In the genomic region with DNA sequence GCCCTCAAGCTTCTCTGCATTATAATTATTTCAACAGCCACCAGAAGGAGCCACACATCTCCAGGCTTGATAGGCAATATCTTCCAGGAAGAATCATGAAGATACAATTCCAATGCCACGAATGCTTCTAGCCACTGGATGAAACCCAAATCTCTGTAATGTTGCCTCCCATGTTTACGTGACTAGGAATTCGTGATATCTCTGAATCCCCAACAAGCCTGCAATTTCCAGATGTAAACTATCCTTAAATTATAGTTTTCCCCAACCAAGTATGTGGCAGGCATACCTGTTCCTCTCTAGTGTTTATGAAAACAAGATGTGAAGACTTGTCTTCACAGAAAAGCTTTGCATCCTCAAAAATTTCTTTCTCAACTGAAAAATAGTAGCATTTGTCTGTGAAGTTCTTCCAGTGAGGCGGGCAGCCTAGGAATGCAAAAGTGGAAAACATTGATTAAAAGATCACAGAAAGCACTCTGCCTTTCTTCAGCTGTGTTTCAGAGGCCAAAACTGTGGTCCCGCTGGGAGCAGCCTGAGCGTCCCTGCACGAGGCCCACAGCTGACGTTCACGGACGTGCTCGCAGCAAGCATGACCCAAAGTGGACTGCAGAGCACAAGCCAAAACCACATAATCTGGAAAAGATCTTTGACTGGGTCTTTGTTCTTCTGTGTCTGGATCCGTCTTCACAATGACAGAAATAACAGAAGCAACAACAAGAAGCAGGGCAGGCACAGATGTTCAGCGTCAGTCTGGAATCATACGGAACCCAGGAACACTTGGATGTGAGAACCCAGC, we compare ENCODE assay signal across 19 cellular contexts.
A peak's percentile ranks its signal among the peaks of the same experiment; 100 is the strongest.
DNase-seq lines count a peak whose midpoint lies in the region; ATAC-seq and TF ChIP-seq lines count a peak whose summit lies in the region.
"Had no signal": no experiment of that assay in that cellular context is flagged by ENCODE, and none has a peak within 500 bp of the region (broad histone marks: within the 10 kb centered on the region; RNA-seq: fewer than 3 reads in every experiment).

No MANE protein-coding gene starts in this region.

- H2AFZ ChIP-seq in neuronal stem cell (ENCODE audit: low read length), result no peak overlapping the region

- H3K9me3 ChIP-seq in cardiac muscle cell (ENCODE audit: low read depth) (no peaks in the 10 kb centered on the region), neuronal stem cell (replicated peaks in 1 of 2; ENCODE audit: control insufficient read depth in 2 of 2, insufficient read depth in 1 of 2, low read depth in 1 of 2, low read length in 2 of 2) (no peaks in the 10 kb centered on the region)
- H3K9me3 ChIP-seq: breast epithelium, Caco-2, MG63 had no signal

- peak overlapping the region; percentile 30 for H3K27ac ChIP-seq in cardiac muscle cell
- H3K27ac ChIP-seq in neuronal stem cell (replicated peaks; ENCODE audit: low read length), result no peak overlapping the region
- H3K27ac ChIP-seq: 22Rv1, SK-N-MC, VCaP had no signal

- H2BK15ac ChIP-seq in neuronal stem cell (ENCODE audit: low read length), result no peak overlapping the region

- H3K4me2 ChIP-seq in neuronal stem cell (ENCODE audit: insufficient read depth, low read length, poor library complexity, severe bottlenecking), result no peak overlapping the region

- H3K4me3 ChIP-seq in cardiac muscle cell (no peak overlapping the region), neuronal stem cell (ENCODE audit: low read length in 2 of 2) (peak overlapping the region in 1 of 2 donors; percentile 16)
- H3K4me3 ChIP-seq: breast epithelium, MG63, SK-N-MC had no signal

- H3K9ac ChIP-seq in neuronal stem cell (ENCODE audit: low read depth, low read length, poor library complexity), result no peak overlapping the region

- no peak overlapping the region for H3K23ac ChIP-seq in neuronal stem cell (ENCODE audit: low read depth, low read length, poor library complexity)

- H4K91ac ChIP-seq in neuronal stem cell (ENCODE audit: low read depth, low read length, poor library complexity), result no peak overlapping the region

- H3K4me1 Mint-ChIP-seq in MCF 10A (ENCODE audit: insufficient read depth, unreplicated experiment), result no peaks in the 10 kb centered on the region
- H3K4me1 Mint-ChIP-seq: activated CD8-positive, alpha-beta memory T cell treated with anti-CD3 and anti-CD28 coated beads, Interleukin-2, amount 10 ng/mL, durations not matched to agents 7 days and 5 days had no signal

- no peak overlapping the region for H3K14ac ChIP-seq in neuronal stem cell (ENCODE audit: low read length)

- H2BK5ac ChIP-seq in neuronal stem cell (ENCODE audit: low read length), result no peak overlapping the region

- H3K9me3 Mint-ChIP-seq in MCF 10A (ENCODE audit: unreplicated experiment), result peaks cover 23% of the 10 kb centered on the region

- H3K4me3 Mint-ChIP-seq in MCF 10A (ENCODE audit: unreplicated experiment), result no peak overlapping the region
- H3K4me3 Mint-ChIP-seq: activated CD8-positive, alpha-beta memory T cell treated with anti-CD3 and anti-CD28 coated beads, Interleukin-2, amount 10 ng/mL, durations not matched to agents 7 days and 5 days had no signal

- H3K4me1 ChIP-seq in cardiac muscle cell (ENCODE audit: low read depth) (no peaks in the 10 kb centered on the region), neuronal stem cell (ENCODE audit: control insufficient read depth in 2 of 2, insufficient read depth in 1 of 2, low read depth in 1 of 2, low read length in 2 of 2) (no peaks in the 10 kb centered on the region)
- H3K4me1 ChIP-seq: breast epithelium, Caco-2 had no signal

- H2BK120ac ChIP-seq in neuronal stem cell (ENCODE audit: low read depth, low read length), result no peak overlapping the region

- H3K27me3 Mint-ChIP-seq in MCF 10A (ENCODE audit: insufficient read depth, unreplicated experiment), result peaks cover 5% of the 10 kb centered on the region

- peak overlapping the region; percentile 60 for H3K18ac ChIP-seq in neuronal stem cell (ENCODE audit: low read length)

- H3K27me3 ChIP-seq in cardiac muscle cell (no peaks in the 10 kb centered on the region), neuronal stem cell (ENCODE audit: control insufficient read depth in 3 of 3, insufficient read depth in 3 of 3, low read depth in 1 of 3, low read length in 3 of 3) (no peaks in the 10 kb centered on the region)
- H3K27me3 ChIP-seq: breast epithelium, MG63 had no signal

- POLR2A ChIA-PET in MCF 10A (lab: Yijun Ruan, JAX), result interaction anchor here (0.5 kb wide), 1 partner anchor 212 kb away, joined by 3 read pairs; no protein-coding TSS in a partner anchor

- no peak overlapping the region for H2AK5ac ChIP-seq in neuronal stem cell (ENCODE audit: low read depth, low read length)

- BruUV-seq in MCF 10A (replicated peaks; lab: Mats Ljungman, UMichigan), result no TSS peak

- intact Hi-C loops in Right ventricle myocardium inferior (cut with DNase I), result loop anchor here (10.0 kb wide), 1 partner anchor 122 kb away; no protein-coding TSS in a partner anchor
- intact Hi-C loops in cardiac septum (cut with DNase I), result loop anchor here (5.0 kb wide), 1 partner anchor 124 kb away; no protein-coding TSS in a partner anchor
- intact Hi-C loops in MCF 10A (cut with micrococcal nuclease), result no loop called here

- ATAC-seq in Right ventricle myocardium inferior, result peak; percentile 73
- no peak for ATAC-seq in GM21447 (IDR thresholded peaks at IDR 0.05; ENCODE audit: unreplicated experiment)
- no peak for ATAC-seq in GM18498 (IDR thresholded peaks at IDR 0.05; ENCODE audit: unreplicated experiment)
- ATAC-seq: activated CD8-positive, alpha-beta memory T cell treated with anti-CD3 and anti-CD28 coated beads, Interleukin-2, amount 10 ng/mL, durations not matched to agents 7 days and 5 days; stimulated activated naive CD8-positive, alpha-beta T cell treated with anti-CD3 and anti-CD28 coated beads, Interleukin-15, Interleukin-2, amounts not matched to agents 100 U/mL and 50 U/mL, for 24 hours had no signal

- no peak for TF ChIP-seq CTCF in cardiac muscle cell (IDR thresholded peaks at IDR 0.05; ENCODE audit: low read depth, low read length)
- TF ChIP-seq CTCF in MCF 10A (IDR thresholded peaks at IDR 0.05; ENCODE audit: unreplicated experiment), result no peak

- no CpG with 5 or more reads among the region's 14 CpGs for WGBS in neuronal stem cell (ENCODE audit: extremely low coverage in 2 of 2, insufficient read length in 2 of 2, insufficient replicate concordance in 1 of 2), 2 donors

- no peak overlapping the region for H2BK12ac ChIP-seq in neuronal stem cell (ENCODE audit: low read length)

- no peak overlapping the region for H3K4ac ChIP-seq in neuronal stem cell (ENCODE audit: low read length)

- H3K36me3 Mint-ChIP-seq in MCF 10A (ENCODE audit: insufficient read depth, unreplicated experiment), result peaks cover 3% of the 10 kb centered on the region
- H3K36me3 Mint-ChIP-seq: activated CD8-positive, alpha-beta memory T cell treated with anti-CD3 and anti-CD28 coated beads, Interleukin-2, amount 10 ng/mL, durations not matched to agents 7 days and 5 days had no signal

- CTCF ChIA-PET in MCF 10A (lab: Yijun Ruan, JAX), result no interaction called here

- no peak overlapping the region for H4K8ac ChIP-seq in neuronal stem cell (ENCODE audit: low read depth, low read length)

- DNase-seq in Right ventricle myocardium inferior (ENCODE audit: missing footprints), result peak; percentile 73
- no peak for DNase-seq in cardiac septum (ENCODE audit: low spot score)
- peak in 1 of 2 donors; percentile 41 for DNase-seq in cardiac muscle cell (ENCODE audit: low read depth in 1 of 2, low spot score in 1 of 2)
- DNase-seq in neuronal stem cell (ENCODE audit: low spot score), result no peak
- no peak for DNase-seq in NCI-H1694 treated with DMSO at 0.1 percent for 48 hours (lab: John Stamatoyannopoulos, UW)
- DNase-seq in MCF 10A (ENCODE audit: unreplicated experiment), result no peak
- DNase-seq: activated CD8-positive, alpha-beta memory T cell treated with anti-CD3 and anti-CD28 coated beads, Interleukin-2, amount 10 ng/mL, durations not matched to agents 7 days and 5 days; Caco-2; HCEC 1CT; MG63; NCI-H2107; retina; stimulated activated naive CD8-positive, alpha-beta T cell treated with anti-CD3 and anti-CD28 coated beads, Interleukin-15, Interleukin-2, amounts not matched to agents 100 U/mL and 50 U/mL, for 24 hours had no signal

- H3K36me3 ChIP-seq in cardiac muscle cell, result no peaks in the 10 kb centered on the region
- H3K36me3 ChIP-seq in neuronal stem cell (replicated peaks in 1 of 2; ENCODE audit: control insufficient read depth in 2 of 2, insufficient read depth in 2 of 2, low read length in 2 of 2), result no peaks in the 10 kb centered on the region
- H3K36me3 ChIP-seq: breast epithelium, MG63 had no signal

- H3K27ac Mint-ChIP-seq in MCF 10A (ENCODE audit: low read depth, unreplicated experiment), result no peak overlapping the region
- H3K27ac Mint-ChIP-seq: activated CD8-positive, alpha-beta memory T cell treated with anti-CD3 and anti-CD28 coated beads, Interleukin-2, amount 10 ng/mL, durations not matched to agents 7 days and 5 days had no signal

- no peaks in the 10 kb centered on the region for H3K79me1 ChIP-seq in neuronal stem cell (ENCODE audit: low read depth, low read length)
